Comparison of ENCODE assay signal across 20 cellular contexts in genomic region chr6:89257346-89257745, GRCh38. TPM values are rescaled to one million over a fixed set of nuclear protein-coding genes. Genes with fewer than 3 reads are reported as not detected.
DNase-seq lines count a peak whose midpoint lies in the region; ATAC-seq and TF ChIP-seq lines count a peak whose summit lies in the region.
"Had no signal": no experiment of that assay in that cellular context is flagged by ENCODE, and none has a peak within 500 bp of the region (broad histone marks: within the 10 kb centered on the region; RNA-seq: fewer than 3 reads in every experiment).

No MANE protein-coding gene starts in this region.

- no peaks in the 10 kb centered on the region for H3K27me3 ChIP-seq in suprapubic skin
- H3K27me3 ChIP-seq: BLaER1 had no signal

- no peak for TF ChIP-seq POLR2A in suprapubic skin (IDR thresholded peaks at IDR 0.05)

- H3K9me3 ChIP-seq in suprapubic skin: no peaks in the 10 kb centered on the region
- H3K9me3 ChIP-seq: BLaER1, Caco-2 had no signal

- H3K27ac ChIP-seq in suprapubic skin: no peak overlapping the region
- H3K27ac ChIP-seq: BLaER1, C4-2B had no signal

- no peaks in the 10 kb centered on the region for H3K36me3 ChIP-seq in suprapubic skin
- H3K36me3 ChIP-seq: BLaER1 had no signal

- DNase-seq in AG08396 (ENCODE audit: low spot score) (peak; percentile 21), GM03348 (ENCODE audit: low spot score) (peak; percentile 23), left lobe of liver (ENCODE audit: low spot score) (peak; percentile 11), suprapubic skin (ENCODE audit: low spot score in 2 of 2) (no peak), activated T-cell treated with anti-CD3 and anti-CD28 coated beads for 4 hours (no peak)
- DNase-seq in activated CD4-positive, CD25-positive, alpha-beta regulatory T cell (lab: John Stamatoyannopoulos, UW): no peak
- DNase-seq: Caco-2; CD4-positive, CD25-positive, alpha-beta regulatory T cell; CD8-positive, alpha-beta T cell; DMS153; DND-41; H9 had no signal

- H3K4me3 ChIP-seq in suprapubic skin: no peak overlapping the region
- H3K4me3 ChIP-seq: BLaER1, GM12878, GM23338 had no signal

- no peak for TF ChIP-seq EP300 in suprapubic skin (IDR thresholded peaks at IDR 0.05)

- no peaks in the 10 kb centered on the region for H3K4me1 ChIP-seq in suprapubic skin
- H3K4me1 ChIP-seq: Caco-2 had no signal

- no peak for ATAC-seq in left lobe of liver
- ATAC-seq: CD8-positive, alpha-beta T cell; GM12878; GM23338; HCT116 had no signal

- TF ChIP-seq CTCF in suprapubic skin (IDR thresholded peaks at IDR 0.05): no peak

- WGBS in suprapubic skin: 90% methylated on average over 6 of the region's 6 CpGs

RNA-seq across cellular contexts. Expression of gene GABRR1, which starts 40.2 kb away (rescaled TPM):
- total RNA-seq in left lobe of liver (not detected), suprapubic skin (under 1 TPM in 2 of 4 donors, not detected in 2; 0.48 to 0.52 TPM)
- total RNA-seq: A172; B cell; CD4-positive, CD25-positive, alpha-beta regulatory T cell; CD8-positive, alpha-beta T cell; GM12878; H4 had no signal

RNA-seq across cellular contexts. Expression of gene GABRR2, which starts 57.8 kb away (rescaled TPM):
- total RNA-seq in left lobe of liver: 0.58 TPM
- total RNA-seq in suprapubic skin: under 1 TPM in 1 of 4 donors, not detected in 3; 0.89 TPM
- total RNA-seq: A172, GM23338, H9 had no signal

Comparison
In these comparisons a context has a peak if more than half of its experiments do, and no peak if none do; other contexts are left out.
1. DNase-seq: peak in AG08396 (single experiment), GM03348 (single experiment) and left lobe of liver (single experiment); none in activated CD4-positive, CD25-positive, alpha-beta regulatory T cell (0 of 4), suprapubic skin (0 of 2) and activated T-cell treated with anti-CD3 and anti-CD28 coated beads for 4 hours (single experiment).